18 cellular contexts compared by ENCODE assay signal in the genomic region with DNA sequence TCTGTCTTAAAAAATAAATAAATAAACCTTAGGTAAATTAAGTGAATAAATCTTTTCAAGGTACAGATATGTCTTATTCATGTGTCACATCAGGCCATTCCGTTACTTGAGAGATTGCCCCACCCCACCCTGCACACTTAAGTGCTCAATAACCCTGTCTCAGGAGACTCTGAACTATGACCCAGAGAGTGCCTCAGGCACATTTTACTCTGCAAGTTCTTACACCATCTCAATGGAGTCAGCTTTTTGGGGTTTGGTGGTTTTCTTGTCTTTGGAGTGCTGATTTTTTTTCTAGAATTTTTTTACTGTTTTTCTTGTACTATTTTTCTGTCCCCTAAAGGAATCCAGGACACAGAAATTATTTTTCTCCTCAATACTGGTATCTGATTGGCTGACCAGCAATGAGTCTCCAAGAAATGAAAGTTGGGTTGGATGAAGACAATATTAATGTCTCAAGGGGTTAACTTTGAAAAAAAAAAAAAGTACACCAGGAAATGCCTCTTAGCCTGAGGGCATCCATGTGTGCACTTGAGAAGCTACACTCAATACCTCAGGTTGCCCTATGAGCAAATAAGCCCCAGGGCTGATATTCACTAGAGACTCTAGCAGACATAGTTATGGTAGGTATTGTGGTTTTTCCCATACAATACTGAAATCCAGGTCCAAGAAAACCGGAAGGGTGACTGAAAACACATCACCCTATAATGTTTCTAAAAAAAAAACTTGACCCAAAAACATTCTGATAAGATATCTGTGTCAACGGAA.
"Had no signal": no experiment of that assay in that cellular context is flagged by ENCODE, and none has a peak within 500 bp of the region (broad histone marks: within the 10 kb centered on the region; RNA-seq: fewer than 3 reads in every experiment).

No MANE protein-coding gene starts in this region.

- ATAC-seq: body of pancreas, left cardiac atrium, psoas muscle, right lobe of liver, upper lobe of right lung had no signal

- H3K4me1 ChIP-seq: body of pancreas, esophagus squamous epithelium, psoas muscle, right lobe of liver, spleen, stomach, upper lobe of right lung had no signal

- DNase-seq: activated CD4-positive, alpha-beta T cell treated with anti-CD3 and anti-CD28 coated beads, Interleukin-2, amount 10 ng/mL, durations not matched to agents 7 days and 5 days; activated naive CD8-positive, alpha-beta T cell treated with anti-CD3 and anti-CD28 coated beads for 36 hours; amygdala; body of pancreas; esophagus squamous epithelium; head of caudate nucleus; left cardiac atrium; psoas muscle; right lobe of liver; spleen; stomach; testis; upper lobe of right lung had no signal

- H3K9me3 Mint-ChIP-seq: central memory CD8-positive, alpha-beta T cell had no signal

- H3K36me3 ChIP-seq: esophagus squamous epithelium, right lobe of liver, spleen, stomach, upper lobe of right lung had no signal

- H3K4me3 Mint-ChIP-seq: activated CD4-positive, alpha-beta T cell treated with anti-CD3 and anti-CD28 coated beads, Interleukin-2, amount 10 ng/mL, durations not matched to agents 7 days and 5 days; activated naive CD8-positive, alpha-beta T cell treated with anti-CD3 and anti-CD28 coated beads for 36 hours; activated T-helper 1 cell treated with anti-CD3 and anti-CD28 coated beads, Interleukin-12 subunit alpha, Interleukin-12 subunit beta, Interleukin-2, Interleukin-4 antibody, amounts not matched to agents 30 ng/mL and 10 ng/mL and 1 ng/mL, durations not matched to agents 14 hours and 24 hours and 36 hours; central memory CD8-positive, alpha-beta T cell; neural crest cell; T-helper 2 cell treated with Interferon-gamma antibody and Interleukin-4, amounts not matched to agents 5 μg/mL and 100 μg/mL, for 36 hours had no signal

- H3K4me3 ChIP-seq: body of pancreas, coronary artery, esophagus squamous epithelium, psoas muscle, right lobe of liver, spleen, stomach, testis, upper lobe of right lung had no signal

- H3K9me3 ChIP-seq: body of pancreas, psoas muscle, right lobe of liver, testis, upper lobe of right lung had no signal

- H3K27me3 ChIP-seq: body of pancreas, esophagus squamous epithelium, right lobe of liver, spleen, stomach, testis, upper lobe of right lung had no signal

- H3K27me3 Mint-ChIP-seq: activated CD4-positive, alpha-beta T cell treated with anti-CD3 and anti-CD28 coated beads, Interleukin-2, amount 10 ng/mL, durations not matched to agents 7 days and 5 days; activated naive CD8-positive, alpha-beta T cell treated with anti-CD3 and anti-CD28 coated beads for 36 hours; central memory CD8-positive, alpha-beta T cell had no signal

- H3K4me1 Mint-ChIP-seq: activated CD4-positive, alpha-beta T cell treated with anti-CD3 and anti-CD28 coated beads, Interleukin-2, amount 10 ng/mL, durations not matched to agents 7 days and 5 days; activated naive CD8-positive, alpha-beta T cell treated with anti-CD3 and anti-CD28 coated beads for 36 hours; central memory CD8-positive, alpha-beta T cell; neural crest cell had no signal

- H3K27ac Mint-ChIP-seq: activated CD4-positive, alpha-beta T cell treated with anti-CD3 and anti-CD28 coated beads, Interleukin-2, amount 10 ng/mL, durations not matched to agents 7 days and 5 days; activated naive CD8-positive, alpha-beta T cell treated with anti-CD3 and anti-CD28 coated beads for 36 hours; activated T-helper 1 cell treated with anti-CD3 and anti-CD28 coated beads, Interleukin-12 subunit alpha, Interleukin-12 subunit beta, Interleukin-2, Interleukin-4 antibody, amounts not matched to agents 30 ng/mL and 10 ng/mL and 1 ng/mL, durations not matched to agents 14 hours and 24 hours and 36 hours; T-helper 2 cell treated with Interferon-gamma antibody and Interleukin-4, amounts not matched to agents 5 μg/mL and 100 μg/mL, for 36 hours had no signal

- H3K36me3 Mint-ChIP-seq: activated naive CD8-positive, alpha-beta T cell treated with anti-CD3 and anti-CD28 coated beads for 36 hours had no signal

- H3K27ac ChIP-seq: body of pancreas, coronary artery, esophagus squamous epithelium, psoas muscle, right lobe of liver, spleen, stomach, testis, upper lobe of right lung had no signal
